Comparison of ENCODE assay signal across 18 cellular contexts in genomic region chr2:233244818-233245217, GRCh38. TPM values are rescaled to one million over a fixed set of nuclear protein-coding genes. Genes with fewer than 3 reads are reported as not detected.
DNase-seq lines count a peak whose midpoint lies in the region; ATAC-seq and TF ChIP-seq lines count a peak whose summit lies in the region.
"Had no signal": no experiment of that assay in that cellular context is flagged by ENCODE, and none has a peak within 500 bp of the region (broad histone marks: within the 10 kb centered on the region; RNA-seq: fewer than 3 reads in every experiment).

No MANE protein-coding gene starts in this region.

- ATAC-seq in stimulated activated naive CD8-positive, alpha-beta T cell treated with anti-CD3 and anti-CD28 coated beads, Interleukin-15, Interleukin-2, amounts not matched to agents 100 U/mL and 50 U/mL, for 24 hours, result no peak
- ATAC-seq in esophagus mucosa, result peak; percentile 27
- no peak for ATAC-seq in stimulated activated memory B cell treated with anti-CD40 and anti-IgM and Interleukin-4, amounts not matched to agents 10 μg/mL and 1 μg/mL and 100 μg/mL, for 72 hours
- ATAC-seq: left ventricle myocardium superior; stimulated activated naive CD8-positive, alpha-beta T cell treated with anti-CD3 and anti-CD28 coated beads, Interleukin-15, amount 100 ng/mL, for 72 hours had no signal

- peak overlapping the region; percentile 44 for H3K27ac ChIP-seq in SJSA1
- no peak overlapping the region for H3K27ac ChIP-seq in right atrium auricular region
- H3K27ac ChIP-seq in MM.1S (ENCODE audit: low read length), result no peak overlapping the region
- H3K27ac ChIP-seq: SJCRH30, uterus had no signal

- H3K4me1 Mint-ChIP-seq in stimulated activated naive CD8-positive, alpha-beta T cell treated with anti-CD3 and anti-CD28 coated beads, Interleukin-15, Interleukin-2, amounts not matched to agents 100 ng/mL and 50 ng/mL, for 24 hours (ENCODE audit: low read depth), result peaks cover 68% of the 10 kb centered on the region
- H3K4me1 Mint-ChIP-seq in stimulated activated memory B cell treated with anti-CD40 and anti-IgM and Interleukin-4, amounts not matched to agents 10 μg/mL and 1 μg/mL and 100 μg/mL, for 72 hours, result peaks cover 33% of the 10 kb centered on the region

- H3K4me3 Mint-ChIP-seq in stimulated activated naive CD8-positive, alpha-beta T cell treated with anti-CD3 and anti-CD28 coated beads, Interleukin-15, Interleukin-2, amounts not matched to agents 100 ng/mL and 50 ng/mL, for 24 hours, result no peak overlapping the region
- H3K4me3 Mint-ChIP-seq in stimulated activated memory B cell treated with anti-CD40 and anti-IgM and Interleukin-4, amounts not matched to agents 10 μg/mL and 1 μg/mL and 100 μg/mL, for 72 hours, result no peak overlapping the region
- H3K4me3 Mint-ChIP-seq: stimulated activated naive CD8-positive, alpha-beta T cell treated with anti-CD3 and anti-CD28 coated beads, Interleukin-15, amount 100 ng/mL, for 72 hours had no signal

- H3K4me1 ChIP-seq in SJSA1 (replicated peaks), result peaks cover 51% of the 10 kb centered on the region
- no peaks in the 10 kb centered on the region for H3K4me1 ChIP-seq in right atrium auricular region
- H3K4me1 ChIP-seq in MM.1S (ENCODE audit: low read length), result peaks cover 4% of the 10 kb centered on the region
- H3K4me1 ChIP-seq: SJCRH30, uterus had no signal

- no peak overlapping the region for H2AFZ ChIP-seq in MM.1S (ENCODE audit: low read length)

- no peaks in the 10 kb centered on the region for H3K36me3 ChIP-seq in SJSA1
- H3K36me3 ChIP-seq in right atrium auricular region, result no peaks in the 10 kb centered on the region
- H3K36me3 ChIP-seq in MM.1S (replicated peaks; ENCODE audit: insufficient read depth, low read length), result no peaks in the 10 kb centered on the region
- H3K36me3 ChIP-seq: SJCRH30, uterus had no signal

- no peak overlapping the region for H3K4me2 ChIP-seq in MM.1S (ENCODE audit: low read depth, low read length)

- H4K20me1 ChIP-seq in MM.1S (ENCODE audit: insufficient read depth, low read length), result no peaks in the 10 kb centered on the region

- no peak overlapping the region for H3K9ac ChIP-seq in MM.1S (ENCODE audit: low read length)

- no peak for TF ChIP-seq CTCF in right atrium auricular region (IDR thresholded peaks at IDR 0.05)
- TF ChIP-seq CTCF in MM.1S (IDR thresholded peaks at IDR 0.05; ENCODE audit: low read length), result no peak

- no peaks in the 10 kb centered on the region for H3K36me3 Mint-ChIP-seq in stimulated activated naive CD8-positive, alpha-beta T cell treated with anti-CD3 and anti-CD28 coated beads, Interleukin-15, Interleukin-2, amounts not matched to agents 100 ng/mL and 50 ng/mL, for 24 hours (ENCODE audit: low read depth)
- no peaks in the 10 kb centered on the region for H3K36me3 Mint-ChIP-seq in stimulated activated memory B cell treated with anti-CD40 and anti-IgM and Interleukin-4, amounts not matched to agents 10 μg/mL and 1 μg/mL and 100 μg/mL, for 72 hours

- H3K4me3 ChIP-seq in SJSA1, result no peak overlapping the region
- no peak overlapping the region for H3K4me3 ChIP-seq in right atrium auricular region
- no peak overlapping the region for H3K4me3 ChIP-seq in MM.1S (ENCODE audit: low read length)
- H3K4me3 ChIP-seq: SJCRH30, uterus had no signal

- H3K9me3 ChIP-seq in SJSA1 (replicated peaks) (no peaks in the 10 kb centered on the region), right atrium auricular region (no peaks in the 10 kb centered on the region), MM.1S (replicated peaks; ENCODE audit: insufficient read depth, low read length) (no peaks in the 10 kb centered on the region)
- H3K9me3 ChIP-seq: uterus had no signal

- 0 out of 2 replicates have a peak, but pooled peaks cover 4% of the 10 kb centered on the region for H3F3A ChIP-seq in MM.1S (ENCODE audit: insufficient read depth, low read length)

- no peaks in the 10 kb centered on the region for H3K79me2 ChIP-seq in MM.1S (ENCODE audit: low read length)

- H3K27me3 ChIP-seq in SJSA1 (replicated peaks) (no peaks in the 10 kb centered on the region), right atrium auricular region (no peaks in the 10 kb centered on the region), MM.1S (replicated peaks; ENCODE audit: insufficient read depth, low read length) (no peaks in the 10 kb centered on the region)
- H3K27me3 ChIP-seq: SJCRH30, uterus had no signal

- DNase-seq in stimulated activated naive CD8-positive, alpha-beta T cell treated with anti-CD3 and anti-CD28 coated beads, Interleukin-15, Interleukin-2, amounts not matched to agents 100 U/mL and 50 U/mL, for 24 hours, result no peak
- peak in 1 of 2 experiments; percentile 54 for DNase-seq in SJSA1 (ENCODE audit: low read depth in 1 of 2, low spot score in 2 of 2)
- DNase-seq in right atrium auricular region (ENCODE audit: low spot score), result no peak
- no peak for DNase-seq in MM.1S
- DNase-seq in MV-4-11 (lab: John Stamatoyannopoulos, UW), result no peak
- DNase-seq: activated T-cell treated with anti-CD3 and anti-CD28 coated beads, Interleukin-2, amount 50 U/mL, for 48 hours; central memory CD4-positive, alpha-beta T cell; GOT3; left ventricle myocardium superior; NCI-H2029 treated with DMSO at 0.1 percent for 48 hours; NCI-H524; SJCRH30; stimulated activated naive CD8-positive, alpha-beta T cell treated with anti-CD3 and anti-CD28 coated beads, Interleukin-15, amount 100 ng/mL, for 72 hours; uterus had no signal

- no peaks in the 10 kb centered on the region for H3K9me2 ChIP-seq in MM.1S (replicated peaks; ENCODE audit: insufficient read depth, low read length)

- H3K9me3 Mint-ChIP-seq in stimulated activated naive CD8-positive, alpha-beta T cell treated with anti-CD3 and anti-CD28 coated beads, Interleukin-15, Interleukin-2, amounts not matched to agents 100 ng/mL and 50 ng/mL, for 24 hours, result no peaks in the 10 kb centered on the region
- H3K9me3 Mint-ChIP-seq in stimulated activated memory B cell treated with anti-CD40 and anti-IgM and Interleukin-4, amounts not matched to agents 10 μg/mL and 1 μg/mL and 100 μg/mL, for 72 hours, result no peaks in the 10 kb centered on the region
- H3K9me3 Mint-ChIP-seq: stimulated activated naive CD8-positive, alpha-beta T cell treated with anti-CD3 and anti-CD28 coated beads, Interleukin-15, amount 100 ng/mL, for 72 hours had no signal

- H3K27ac Mint-ChIP-seq in stimulated activated naive CD8-positive, alpha-beta T cell treated with anti-CD3 and anti-CD28 coated beads, Interleukin-15, Interleukin-2, amounts not matched to agents 100 ng/mL and 50 ng/mL, for 24 hours, result peak overlapping the region; percentile 50
- H3K27ac Mint-ChIP-seq in stimulated activated memory B cell treated with anti-CD40 and anti-IgM and Interleukin-4, amounts not matched to agents 10 μg/mL and 1 μg/mL and 100 μg/mL, for 72 hours, result no peak overlapping the region
- H3K27ac Mint-ChIP-seq: progenitor cell of endocrine pancreas had no signal

- H3K27me3 Mint-ChIP-seq in stimulated activated naive CD8-positive, alpha-beta T cell treated with anti-CD3 and anti-CD28 coated beads, Interleukin-15, Interleukin-2, amounts not matched to agents 100 ng/mL and 50 ng/mL, for 24 hours, result no peaks in the 10 kb centered on the region
- H3K27me3 Mint-ChIP-seq in stimulated activated memory B cell treated with anti-CD40 and anti-IgM and Interleukin-4, amounts not matched to agents 10 μg/mL and 1 μg/mL and 100 μg/mL, for 72 hours, result no peaks in the 10 kb centered on the region
- H3K27me3 Mint-ChIP-seq: progenitor cell of endocrine pancreas; stimulated activated naive CD8-positive, alpha-beta T cell treated with anti-CD3 and anti-CD28 coated beads, Interleukin-15, amount 100 ng/mL, for 72 hours had no signal

RNA-seq across cellular contexts. Expression of gene ATG16L1, which starts 6.7 kb away (rescaled TPM):
- 54.3 and 78.8 TPM in 2 replicates for total RNA-seq in SJSA1 (2014; rRNA removed; shearing (Covaris generic))
- total RNA-seq in esophagus mucosa, result 13.9 TPM
- total RNA-seq in right atrium auricular region, result 10 to 100 TPM; 12.8 to 16.7 TPM
